In genomic region chr2:207408086-207408794, GRCh38 we compare ENCODE assay signal across 8 cellular contexts.
DNase-seq lines count a peak whose midpoint lies in the region; ATAC-seq and TF ChIP-seq lines count a peak whose summit lies in the region.

No MANE protein-coding gene starts in this region.

- no peak overlapping the region for H3K4me3 ChIP-seq in fibroblast of the aortic adventitia (ENCODE audit: low read depth, low read length)
- H3K4me3 ChIP-seq in colonic mucosa: no peak overlapping the region

- H3K27me3 ChIP-seq in colonic mucosa: no peaks in the 10 kb centered on the region

- no peak overlapping the region for H3K27ac ChIP-seq in colonic mucosa

- DNase-seq in NCI-H345 treated with DMSO at 0.1 percent for 48 hours (lab: John Stamatoyannopoulos, UW; ENCODE audit: unreplicated experiment): peak; percentile 97
- peak; percentile 74 for DNase-seq in fibroblast of the aortic adventitia (ENCODE audit: low read depth)
- DNase-seq in effector CD8-positive, alpha-beta T cell (lab: John Stamatoyannopoulos, UW): no peak
- no peak for DNase-seq in activated effector memory CD4-positive, alpha-beta T cell treated with anti-CD3 and anti-CD28 coated beads, Interleukin-2, amount 50 U/mL, for 16 hours
- DNase-seq in colonic mucosa: no peak
- no peak for DNase-seq in midbrain (lab: John Stamatoyannopoulos, UW)

- peak; percentile 97 for ATAC-seq in GM18907 (IDR thresholded peaks at IDR 0.05; ENCODE audit: unreplicated experiment)
- ATAC-seq in HG03108 (IDR thresholded peaks at IDR 0.05; ENCODE audit: unreplicated experiment): peak; percentile 88

- no peak overlapping the region for H3K9ac ChIP-seq in colonic mucosa (ENCODE audit: low read depth in 2 of 2, low read length in 2 of 2)

- no peaks in the 10 kb centered on the region for H3K4me1 ChIP-seq in colonic mucosa

- no peaks in the 10 kb centered on the region for H3K36me3 ChIP-seq in colonic mucosa

- TF ChIP-seq CTCF in fibroblast of the aortic adventitia (IDR thresholded peaks at IDR 0.05; ENCODE audit: insufficient read depth, low read length) (no peak), colonic mucosa (IDR thresholded peaks at IDR 0.05) (no peak)

- intact Hi-C loops in colonic mucosa (cut with DNase I): no loop called here

- H3K9me3 ChIP-seq in colonic mucosa: no peaks in the 10 kb centered on the region

Comparison
In these comparisons a context has a peak if more than half of its experiments do, and no peak if none do; other contexts are left out.
1. DNase-seq: peak in NCI-H345 treated with DMSO at 0.1 percent for 48 hours (single experiment) and fibroblast of the aortic adventitia (single experiment); none in effector CD8-positive, alpha-beta T cell (single experiment), activated effector memory CD4-positive, alpha-beta T cell treated with anti-CD3 and anti-CD28 coated beads, Interleukin-2, amount 50 U/mL, for 16 hours (single experiment), colonic mucosa (single experiment) and midbrain (single experiment).